In genomic region chr3:148879256-148879655, GRCh38 we compare ENCODE assay signal across 29 cellular contexts. TPM values are rescaled to one million over a fixed set of nuclear protein-coding genes. Genes with fewer than 3 reads are reported as not detected.
"Had no signal": no experiment of that assay in that cellular context is flagged by ENCODE, and none has a peak within 500 bp of the region (broad histone marks: within the 10 kb centered on the region; RNA-seq: fewer than 3 reads in every experiment).

No MANE protein-coding gene starts in this region.

- H3K27ac ChIP-seq: esophagus muscularis mucosa, foreskin keratinocyte, gastroesophageal sphincter, heart left ventricle, hepatocyte, ovary, psoas muscle, skin epidermis, spleen, testis, tibial artery had no signal

- H3K36me3 ChIP-seq: esophagus muscularis mucosa, gastroesophageal sphincter, heart left ventricle, ovary, spleen, tibial artery had no signal

- ATAC-seq: foreskin keratinocyte; gastroesophageal sphincter; heart left ventricle; left lobe of liver; naive thymus-derived CD8-positive, alpha-beta T cell; psoas muscle; right cardiac atrium; stimulated activated naive CD8-positive, alpha-beta T cell treated with anti-CD3 and anti-CD28 coated beads, Interleukin-15, Interleukin-2, amounts not matched to agents 100 U/mL and 50 U/mL, for 24 hours had no signal

- H3K9me3 ChIP-seq: esophagus muscularis mucosa, gastroesophageal sphincter, heart left ventricle, ovary, psoas muscle, spleen, testis, tibial artery had no signal

- H3K4me3 ChIP-seq: esophagus muscularis mucosa, gastroesophageal sphincter, heart left ventricle, hepatocyte, ovary, psoas muscle, skin epidermis, spleen, testis, tibial artery had no signal

- H3K27me3 ChIP-seq: esophagus muscularis mucosa, gastroesophageal sphincter, hepatocyte, ovary, testis, tibial artery had no signal

- DNase-seq: effector CD8-positive, alpha-beta T cell; endodermal cell; foreskin keratinocyte; heart left ventricle; kidney; mammary epithelial cell; mesendoderm; naive thymus-derived CD8-positive, alpha-beta T cell; nephron progenitor cell; nucleus accumbens; ovary; posterior cingulate gyrus; psoas muscle; right cardiac atrium; spleen; stimulated activated CD4-positive, alpha-beta T cell treated with anti-CD3 and anti-CD28 coated beads, Interleukin-4, amount 100 ng/mL, for 4 hours; stimulated activated naive CD8-positive, alpha-beta T cell treated with anti-CD3 and anti-CD28 coated beads, Interleukin-15, Interleukin-2, amounts not matched to agents 100 U/mL and 50 U/mL, for 24 hours; substantia nigra; testis; tibial artery had no signal

- H3K4me1 ChIP-seq: esophagus muscularis mucosa, foreskin keratinocyte, gastroesophageal sphincter, heart left ventricle, spleen, tibial artery had no signal

RNA-seq across cellular contexts. Expression of gene CPA3, which starts 14.2 kb away (rescaled TPM):
- total RNA-seq: endodermal cell; epithelial cell of proximal tubule; fibroblast of lung; foreskin keratinocyte; mammary epithelial cell; naive thymus-derived CD8-positive, alpha-beta T cell; renal cortical epithelial cell had no signal

RNA-seq across cellular contexts. Expression of gene CPB1, which starts 51.6 kb away (rescaled TPM):
- total RNA-seq: epithelial cell of proximal tubule; fibroblast of lung; foreskin keratinocyte; hepatocyte; mammary epithelial cell; naive thymus-derived CD8-positive, alpha-beta T cell; renal cortical epithelial cell; urinary bladder had no signal
